10 cellular contexts compared by ENCODE assay signal in genomic region chr11:117099681-117100080, GRCh38. TPM values are rescaled to one million over a fixed set of nuclear protein-coding genes. Genes with fewer than 3 reads are reported as not detected.
DNase-seq lines count a peak whose midpoint lies in the region; ATAC-seq and TF ChIP-seq lines count a peak whose summit lies in the region.
"Had no signal": no experiment of that assay in that cellular context is flagged by ENCODE, and none has a peak within 500 bp of the region (broad histone marks: within the 10 kb centered on the region; RNA-seq: fewer than 3 reads in every experiment).

No MANE protein-coding gene starts in this region.

- H3K9me3 ChIP-seq in naive thymus-derived CD4-positive, alpha-beta T cell (ENCODE audit: control insufficient read depth in 2 of 3, low read length in 3 of 3): no peaks in the 10 kb centered on the region
- no peaks in the 10 kb centered on the region for H3K9me3 ChIP-seq in tibial nerve
- H3K9me3 ChIP-seq: BE2C had no signal

- H3K27me3 Mint-ChIP-seq in activated T-cell treated with anti-CD3 and anti-CD28 coated beads, Interleukin-2, amount 50 U/mL, for 24 hours: no peaks in the 10 kb centered on the region
- H3K27me3 Mint-ChIP-seq in central memory CD8-positive, alpha-beta T cell: no peaks in the 10 kb centered on the region
- peaks cover 0 to 3% (median 0%) of the 10 kb centered on the region in 5 donors for H3K27me3 Mint-ChIP-seq in naive thymus-derived CD4-positive, alpha-beta T cell

- H3K4me1 ChIP-seq in naive thymus-derived CD4-positive, alpha-beta T cell (ENCODE audit: control insufficient read depth in 2 of 2, insufficient read depth in 2 of 2, low read length in 2 of 2): peaks cover 18 to 29% of the 10 kb centered on the region in 2 donors
- H3K4me1 ChIP-seq in tibial nerve: peaks cover 0 to 35% (median 22%) of the 10 kb centered on the region in 4 donors

- peak overlapping the region; percentile 95 for H3K27ac Mint-ChIP-seq in activated T-cell treated with anti-CD3 and anti-CD28 coated beads, Interleukin-2, amount 50 U/mL, for 24 hours
- peak overlapping the region; percentile 99 for H3K27ac Mint-ChIP-seq in central memory CD8-positive, alpha-beta T cell (ENCODE audit: low read depth)
- peak overlapping the region; percentile 93 to 100 (median 98) for H3K27ac Mint-ChIP-seq in naive thymus-derived CD4-positive, alpha-beta T cell

- H3K4me1 Mint-ChIP-seq in activated T-cell treated with anti-CD3 and anti-CD28 coated beads, Interleukin-2, amount 50 U/mL, for 24 hours (ENCODE audit: low read depth): peaks cover 39% of the 10 kb centered on the region
- H3K4me1 Mint-ChIP-seq in central memory CD8-positive, alpha-beta T cell: peaks cover 43% of the 10 kb centered on the region
- H3K4me1 Mint-ChIP-seq in naive thymus-derived CD4-positive, alpha-beta T cell: peaks cover 25 to 47% (median 38%) of the 10 kb centered on the region in 7 donors

- H3K4me3 ChIP-seq in naive thymus-derived CD4-positive, alpha-beta T cell (ENCODE audit: low read length): no peak overlapping the region
- H3K4me3 ChIP-seq in tibial nerve: no peak overlapping the region

- no peaks in the 10 kb centered on the region for H3K36me3 ChIP-seq in naive thymus-derived CD4-positive, alpha-beta T cell (ENCODE audit: control insufficient read depth in 2 of 3, insufficient read depth in 3 of 3, low read length in 3 of 3)
- H3K36me3 ChIP-seq in tibial nerve: no peaks in the 10 kb centered on the region
- H3K36me3 ChIP-seq: BE2C had no signal

- no peak for TF ChIP-seq CTCF in tibial nerve (IDR thresholded peaks at IDR 0.05)

- CTCF ChIA-PET in naive thymus-derived CD4-positive, alpha-beta T cell (lab: Charles Lee): interaction anchor here (0.7 to 1.7 kb wide), 3 partner anchors 174 to 220 kb away, joined by 3 to 10 read pairs (median 4); no protein-coding TSS in a partner anchor

- intact Hi-C loops in naive thymus-derived CD4-positive, alpha-beta T cell (cut with micrococcal nuclease): loop anchor here (2.0 to 5.0 kb wide), 5 partner anchors 43 to 327 kb away; partner anchors contain the start of genes APOA1 (in 1 of the 2), BUD13 (in 1 of the 2) and PAFAH1B2 (in 1 of the 2)

- no peak overlapping the region for H3K4me3 Mint-ChIP-seq in activated T-cell treated with anti-CD3 and anti-CD28 coated beads, Interleukin-2, amount 50 U/mL, for 24 hours
- H3K4me3 Mint-ChIP-seq in central memory CD8-positive, alpha-beta T cell: peak overlapping the region; percentile 88
- peak overlapping the region; percentile 58 to 95 (median 93) for H3K4me3 Mint-ChIP-seq in naive thymus-derived CD4-positive, alpha-beta T cell

- WGBS in tibial nerve, 2 donors: 83 to 84% methylated on average over 2 of the region's 2 CpGs

- no peaks in the 10 kb centered on the region for H3K27me3 ChIP-seq in naive thymus-derived CD4-positive, alpha-beta T cell (ENCODE audit: control insufficient read depth in 2 of 2, insufficient read depth in 2 of 2, low read length in 2 of 2)
- H3K27me3 ChIP-seq in tibial nerve: no peaks in the 10 kb centered on the region
- H3K27me3 ChIP-seq: BE2C had no signal

- H3K9me3 Mint-ChIP-seq in activated T-cell treated with anti-CD3 and anti-CD28 coated beads, Interleukin-2, amount 50 U/mL, for 24 hours: no peaks in the 10 kb centered on the region
- H3K9me3 Mint-ChIP-seq in central memory CD8-positive, alpha-beta T cell: no peaks in the 10 kb centered on the region
- H3K9me3 Mint-ChIP-seq in naive thymus-derived CD4-positive, alpha-beta T cell: peaks cover 0 to 5% (median 0%) of the 10 kb centered on the region in 11 donors

- H3K27ac ChIP-seq in naive thymus-derived CD4-positive, alpha-beta T cell (ENCODE audit: low read depth, low read length): peak overlapping the region; percentile 94
- H3K27ac ChIP-seq in tibial nerve: peak overlapping the region; percentile 94 to 98 (median 98)

- H3K36me3 Mint-ChIP-seq in activated T-cell treated with anti-CD3 and anti-CD28 coated beads, Interleukin-2, amount 50 U/mL, for 24 hours (ENCODE audit: low read depth): peaks cover 16% of the 10 kb centered on the region
- peaks cover 31% of the 10 kb centered on the region for H3K36me3 Mint-ChIP-seq in central memory CD8-positive, alpha-beta T cell (ENCODE audit: insufficient read depth)
- peaks cover 0 to 4% (median 0%) of the 10 kb centered on the region in 5 donors for H3K36me3 Mint-ChIP-seq in naive thymus-derived CD4-positive, alpha-beta T cell

- DNase-seq in activated T-cell treated with anti-CD3 and anti-CD28 coated beads, Interleukin-2, amount 50 U/mL, for 24 hours: no peak
- no peak for DNase-seq in activated T-cell treated with anti-CD3 and anti-CD28 coated beads, Interleukin-2, amount 50 U/mL, for 48 hours
- DNase-seq in central memory CD8-positive, alpha-beta T cell (ENCODE audit: low spot score in 2 of 2): no peak
- no peak for DNase-seq in naive thymus-derived CD4-positive, alpha-beta T cell
- DNase-seq in tibial nerve (ENCODE audit: low spot score in 2 of 2): no peak
- no peak for DNase-seq in NCI-H1417 treated with DMSO at 0.1 percent for 48 hours (lab: John Stamatoyannopoulos, UW)
- DNase-seq: BE2C, NCI-H446 treated with DMSO at 0.1 percent for 48 hours had no signal

- no peak for ATAC-seq in central memory CD8-positive, alpha-beta T cell (replicated peaks; ENCODE audit: extremely low read depth, poor library complexity, severe bottlenecking)
- ATAC-seq in naive thymus-derived CD4-positive, alpha-beta T cell: no peak
- ATAC-seq in GM21786 (IDR thresholded peaks at IDR 0.05; ENCODE audit: unreplicated experiment) (no peak), HG03175 (IDR thresholded peaks at IDR 0.05; ENCODE audit: unreplicated experiment) (no peak)

- TF ChIP-seq POLR2A in tibial nerve (IDR thresholded peaks at IDR 0.05): no peak

- no peak for TF ChIP-seq EP300 in tibial nerve (IDR thresholded peaks at IDR 0.05)

- POLR2A ChIA-PET in naive thymus-derived CD4-positive, alpha-beta T cell (lab: Charles Lee): interaction anchor here (1.4 to 3.9 kb wide), 4 partner anchors 9 to 327 kb away, joined by 4 to 40 read pairs (median 6); partner anchors contain the start of gene BUD13

RNA-seq across cellular contexts. Expression of gene SIK3, which starts 1.5 kb away (rescaled TPM):
- 10 to 100 TPM; 34.4 to 85.2 (median 67.0) TPM for total RNA-seq in naive thymus-derived CD4-positive, alpha-beta T cell
- 10 to 100 TPM; 13.3 to 24.0 TPM for polyA plus RNA-seq in naive thymus-derived CD4-positive, alpha-beta T cell
- total RNA-seq in tibial nerve: 10 to 100 TPM; 45.0 to 70.2 (median 48.8) TPM

RNA-seq across cellular contexts. Expression of gene PAFAH1B2, which starts 44.4 kb away (rescaled TPM):
- total RNA-seq in naive thymus-derived CD4-positive, alpha-beta T cell: 10 to 100 TPM; 48.9 to 62.0 (median 55.8) TPM
- polyA plus RNA-seq in naive thymus-derived CD4-positive, alpha-beta T cell: 10 to 100 TPM; 13.6 to 18.2 TPM
- 100 to 1,000 TPM in 3 of 4 donors, 10 to 100 TPM in 1; 96.9 to 125 (median 109) TPM for total RNA-seq in tibial nerve
